32 cellular contexts compared by ENCODE assay signal in genomic region chr12:130952106-130952505, GRCh38. TPM values are rescaled to one million over a fixed set of nuclear protein-coding genes. Genes with fewer than 3 reads are reported as not detected.
DNase-seq lines count a peak whose midpoint lies in the region; ATAC-seq, FAIRE-seq and TF ChIP-seq lines count a peak whose summit lies in the region.
"Had no signal": no experiment of that assay in that cellular context is flagged by ENCODE, and none has a peak within 500 bp of the region (broad histone marks: within the 10 kb centered on the region; RNA-seq: fewer than 3 reads in every experiment).

No MANE protein-coding gene starts in this region.

- H3F3A ChIP-seq in GM23338 (replicated peaks; ENCODE audit: low read depth) (peaks cover 5% of the 10 kb centered on the region), neural progenitor cell (ENCODE audit: low read depth) (peaks cover 11% of the 10 kb centered on the region)

- no peak for TF ChIP-seq EP300 in gastroesophageal sphincter (IDR thresholded peaks at IDR 0.05)

- DNase-seq in CD14-positive monocyte (ENCODE audit: low spot score), result peak; percentile 12
- DNase-seq in GM23338 (ENCODE audit: low spot score), result no peak
- DNase-seq in neural progenitor cell (ENCODE audit: low spot score), result no peak
- DNase-seq in NCI-H2196 treated with DMSO at 0.1 percent for 48 hours (lab: John Stamatoyannopoulos, UW; ENCODE audit: unreplicated experiment), result no peak
- DNase-seq in body of pancreas, result no peak
- no peak for DNase-seq in GM13977 (ENCODE audit: low spot score)
- DNase-seq in GM19239 (ENCODE audit: insufficient read length, low spot score), result no peak
- DNase-seq: activated CD4-positive, alpha-beta T cell treated with anti-CD3 and anti-CD28 coated beads for 4 hours; activated CD8-positive, alpha-beta memory T cell treated with anti-CD3 and anti-CD28 coated beads for 24 hours; activated gamma-delta T cell treated with Interleukin-2 at 50 U/mL for 16 hours; activated T-cell treated with anti-CD3 and anti-CD28 coated beads, Interleukin-2, amount 50 U/mL, for 1 hour; brain microvascular endothelial cell; C1 segment of cervical spinal cord; Calu3; effector CD8-positive, alpha-beta T cell; HFFc6; kidney; mammary epithelial cell; MG63; NCI-H1417; NCI-H2081 treated with DMSO at 0.1 percent for 48 hours; NK-92 treated with Interleukin-12 subunit alpha and Interleukin-12 subunit beta, amount 100 ng/mL, for 24 hours; occipital lobe; Peyer's patch; retina; stimulated activated naive CD8-positive, alpha-beta T cell treated with anti-CD3 and anti-CD28 coated beads, Interleukin-15, Interleukin-2, amounts not matched to agents 100 U/mL and 50 U/mL, for 24 hours; T-helper 2 cell had no signal

- H3K4me1 Mint-ChIP-seq in CD14-positive monocyte (peaks cover 43% of the 10 kb centered on the region), GM23338 (peaks cover 42% of the 10 kb centered on the region), neural progenitor cell (peaks cover 28% of the 10 kb centered on the region)

- intact Hi-C loops in CD14-positive monocyte (cut with micrococcal nuclease) (no loop called here), body of pancreas (cut with DNase I) (no loop called here)

- H3K9me3 Mint-ChIP-seq in CD14-positive monocyte, result peaks cover 0 to 2% (median 0%) of the 10 kb centered on the region in 7 donors
- peaks cover 13% of the 10 kb centered on the region for H3K9me3 Mint-ChIP-seq in GM23338
- no peaks in the 10 kb centered on the region for H3K9me3 Mint-ChIP-seq in neural progenitor cell

- H3K79me2 ChIP-seq in GM23338 (replicated peaks; ENCODE audit: insufficient read depth), result no peaks in the 10 kb centered on the region
- no peaks in the 10 kb centered on the region for H3K79me2 ChIP-seq in neural progenitor cell (ENCODE audit: low read depth)

- H3K4me1 ChIP-seq in GM23338 (ENCODE audit: insufficient read depth), result peaks cover 25% of the 10 kb centered on the region
- peaks cover 0 to 50% (median 0%) of the 10 kb centered on the region in 3 donors for H3K4me1 ChIP-seq in gastroesophageal sphincter
- peaks cover 14% of the 10 kb centered on the region for H3K4me1 ChIP-seq in neural progenitor cell
- H3K4me1 ChIP-seq in body of pancreas, result peaks cover 27% of the 10 kb centered on the region
- H3K4me1 ChIP-seq: SJSA1 had no signal

- no peak overlapping the region for H3K27ac Mint-ChIP-seq in CD14-positive monocyte
- peak overlapping the region; percentile 43; the same call in 1 of the 2 replicates for H3K27ac Mint-ChIP-seq in GM23338
- no peak overlapping the region for H3K27ac Mint-ChIP-seq in neural progenitor cell
- H3K27ac Mint-ChIP-seq: HFFc6 had no signal

- 36 to 59% methylated on average over 2 to 6 of the region's 9 CpGs for WGBS in gastroesophageal sphincter (ENCODE audit: low coverage in 1 of 2), 2 donors
- WGBS in body of pancreas, 2 donors, result 59 to 60% methylated on average over 9 of the region's 9 CpGs

- no peak for ATAC-seq in GM23338
- ATAC-seq in gastroesophageal sphincter, result no peak
- ATAC-seq in body of pancreas, result no peak
- ATAC-seq: stimulated activated naive CD8-positive, alpha-beta T cell treated with anti-CD3 and anti-CD28 coated beads, Interleukin-15, Interleukin-2, amounts not matched to agents 100 U/mL and 50 U/mL, for 24 hours had no signal

- H3K4me2 ChIP-seq in GM23338 (no peak overlapping the region), neural progenitor cell (no peak overlapping the region)

- H3K9me2 ChIP-seq in GM23338 (ENCODE audit: insufficient read depth), result peaks cover 9% of the 10 kb centered on the region

- no peak overlapping the region for H3K27ac ChIP-seq in GM23338 (ENCODE audit: low read depth)
- H3K27ac ChIP-seq in gastroesophageal sphincter, result peak overlapping the region; percentile 7 to 86 (median 78)
- no peak overlapping the region for H3K27ac ChIP-seq in neural progenitor cell
- H3K27ac ChIP-seq in body of pancreas, result no peak overlapping the region
- H3K27ac ChIP-seq: brain microvascular endothelial cell, Peyer's patch, SJSA1, thoracic aorta had no signal

- H3K9me3 ChIP-seq in gastroesophageal sphincter, result no peaks in the 10 kb centered on the region
- no peaks in the 10 kb centered on the region for H3K9me3 ChIP-seq in neural progenitor cell (ENCODE audit: low read depth)
- H3K9me3 ChIP-seq in body of pancreas, result no peaks in the 10 kb centered on the region
- H3K9me3 ChIP-seq: MG63, Peyer's patch, thoracic aorta had no signal

- no peak for FAIRE-seq in GM19239 (lab: Jason Lieb, UNC)
- FAIRE-seq: frontal cortex, kidney had no signal

- H3K4me3 Mint-ChIP-seq in CD14-positive monocyte (no peak overlapping the region), GM23338 (no peak overlapping the region), neural progenitor cell (no peak overlapping the region)
- H3K4me3 Mint-ChIP-seq: HFFc6 had no signal

- in situ Hi-C loops in GM13977 (cut with MboI; ENCODE audit: low pct_unique_long_range_greater_than_20kb, low sequenced_read_pairs, unreplicated experiment), result no loop called here

- H2AFZ ChIP-seq in GM23338 (peak overlapping the region; percentile 70), neural progenitor cell (replicated peaks) (peak overlapping the region; percentile 57)

- H3K36me3 ChIP-seq in GM23338 (ENCODE audit: insufficient read depth) (no peaks in the 10 kb centered on the region), gastroesophageal sphincter (no peaks in the 10 kb centered on the region), neural progenitor cell (no peaks in the 10 kb centered on the region), body of pancreas (replicated peaks in 1 of 2; ENCODE audit: insufficient read depth in 1 of 2, low read depth in 2 of 2) (no peaks in the 10 kb centered on the region)
- H3K36me3 ChIP-seq: brain microvascular endothelial cell, MG63, Peyer's patch, SJSA1, thoracic aorta had no signal

- TF ChIP-seq POLR2A in gastroesophageal sphincter (IDR thresholded peaks at IDR 0.05) (no peak), body of pancreas (IDR thresholded peaks at IDR 0.05) (no peak)

- H3K27me3 Mint-ChIP-seq in CD14-positive monocyte (ENCODE audit: low read depth in 3 of 3) (peaks cover 2 to 11% (median 10%) of the 10 kb centered on the region in 3 donors), GM23338 (ENCODE audit: insufficient read depth, low read depth, poor library complexity) (peaks cover 17% of the 10 kb centered on the region), neural progenitor cell (ENCODE audit: insufficient read depth, low read depth) (peaks cover 25% of the 10 kb centered on the region)

- H3K36me3 Mint-ChIP-seq in CD14-positive monocyte, result no peaks in the 10 kb centered on the region
- peaks cover 11% of the 10 kb centered on the region for H3K36me3 Mint-ChIP-seq in GM23338 (ENCODE audit: low read depth)
- H3K36me3 Mint-ChIP-seq in neural progenitor cell, result no peaks in the 10 kb centered on the region

- no peaks in the 10 kb centered on the region for H3K27me3 ChIP-seq in GM23338 (ENCODE audit: insufficient read depth)
- H3K27me3 ChIP-seq in gastroesophageal sphincter, result no peaks in the 10 kb centered on the region
- no peaks in the 10 kb centered on the region for H3K27me3 ChIP-seq in neural progenitor cell
- H3K27me3 ChIP-seq in body of pancreas, result no peaks in the 10 kb centered on the region
- H3K27me3 ChIP-seq: Peyer's patch, SJSA1 had no signal

- H4K20me1 ChIP-seq in GM23338 (replicated peaks; ENCODE audit: insufficient read depth), result no peaks in the 10 kb centered on the region
- no peaks in the 10 kb centered on the region for H4K20me1 ChIP-seq in neural progenitor cell (ENCODE audit: low read depth)

- H3K9ac ChIP-seq in neural progenitor cell, result no peak overlapping the region

- H3K4me3 ChIP-seq in GM23338, result no peak overlapping the region
- H3K4me3 ChIP-seq in gastroesophageal sphincter, result no peak overlapping the region
- no peak overlapping the region for H3K4me3 ChIP-seq in neural progenitor cell
- H3K4me3 ChIP-seq in body of pancreas, result no peak overlapping the region
- H3K4me3 ChIP-seq: MG63, Peyer's patch, SJSA1, thoracic aorta had no signal

- TF ChIP-seq CTCF in CD14-positive monocyte (IDR thresholded peaks at IDR 0.05), result no peak
- TF ChIP-seq CTCF in GM23338 (conservative IDR thresholded peaks at IDR 0.05; ENCODE audit: low read depth in 2 of 2), result no peak
- TF ChIP-seq CTCF in gastroesophageal sphincter (IDR thresholded peaks at IDR 0.05), result no peak
- no peak for TF ChIP-seq CTCF in neural progenitor cell (IDR thresholded peaks at IDR 0.05)
- TF ChIP-seq CTCF in body of pancreas (IDR thresholded peaks at IDR 0.05), result no peak
- no peak for TF ChIP-seq CTCF in GM13977 (IDR thresholded peaks at IDR 0.05; ENCODE audit: extremely low read depth, insufficient read depth, missing control alignments)

TF ChIP-seq in GM23338, 12 proteins besides CTCF, POLR2A, EP300 and RAD21 (continues in another document):
- no peak for TF ChIP-seq EZH2phosphoT487 (IDR thresholded peaks at IDR 0.05; ENCODE audit: unreplicated experiment)
- no peak for TF ChIP-seq STAT1 (IDR thresholded peaks at IDR 0.05; ENCODE audit: unreplicated experiment)
- no peak for TF ChIP-seq CREB1 (CRISPR knock-in tag; IDR thresholded peaks at IDR 0.05; ENCODE audit: low read depth)
- TF ChIP-seq JUNB (IDR thresholded peaks at IDR 0.05; ENCODE audit: unreplicated experiment), result no peak
- no peak for TF ChIP-seq POLR2AphosphoS5 (IDR thresholded peaks at IDR 0.05; ENCODE audit: low read depth)
- no peak for TF ChIP-seq ETS1 (IDR thresholded peaks at IDR 0.05)
- TF ChIP-seq ZNF114 (CRISPR knock-in tag; IDR thresholded peaks at IDR 0.05), result no peak
- no peak for TF ChIP-seq NANOG (IDR thresholded peaks at IDR 0.05; ENCODE audit: borderline replicate concordance)
- no peak for TF ChIP-seq ZNF331 (CRISPR knock-in tag; IDR thresholded peaks at IDR 0.05; ENCODE audit: low read depth)
- TF ChIP-seq EZH2 (IDR thresholded peaks at IDR 0.05; ENCODE audit: low read depth, unreplicated experiment), result no peak

RNA-seq across cellular contexts. Expression of gene ADGRD1, which starts 1.6 kb away (rescaled TPM):
- polyA plus RNA-seq in CD14-positive monocyte (1 to 10 TPM; 4.7 to 4.9 TPM), GM23338 (2016; fragmentation: Nextera tagmentation; extraction: Ambion mirVana) (0.75 TPM in 1 of 2 replicates, not detected in the other)
- 0.08 and 1.4 TPM in 2 replicates for total RNA-seq in GM23338 (2014; rRNA removed; shearing (Covaris generic))
- total RNA-seq in gastroesophageal sphincter (10 to 100 TPM; 19.1 to 43.4 (median 31.3) TPM), neural progenitor cell (ENCODE audit: low replicate concordance) (0.40 TPM in 1 of 2 replicates, not detected in the other), body of pancreas (1 to 10 TPM; 4.4 to 4.9 TPM)
- total RNA-seq: Calu3, epithelial cell of proximal tubule, HFFc6, mammary epithelial cell had no signal
- polyA plus RNA-seq: mammary epithelial cell had no signal

Comparison
In these comparisons a context has a peak if more than half of its experiments do, and no peak if none do; other contexts are left out.
1. H3K27ac ChIP-seq: peak in gastroesophageal sphincter (4 of 4); none in GM23338 (single experiment), neural progenitor cell (single experiment) and body of pancreas (0 of 4).